Comparison of ENCODE assay signal across 13 cellular contexts in genomic region chr4:2744576-2745270, GRCh38. TPM values are rescaled to one million over a fixed set of nuclear protein-coding genes. Genes with fewer than 3 reads are reported as not detected.
DNase-seq lines count a peak whose midpoint lies in the region; ATAC-seq, FAIRE-seq and TF ChIP-seq lines count a peak whose summit lies in the region.
"Had no signal": no experiment of that assay in that cellular context is flagged by ENCODE, and none has a peak within 500 bp of the region (broad histone marks: within the 10 kb centered on the region; RNA-seq: fewer than 3 reads in every experiment).

No MANE protein-coding gene starts in this region.

- peak; percentile 20 for DNase-seq in CD1c-positive myeloid dendritic cell (ENCODE audit: extremely low spot score)
- DNase-seq in H4 (ENCODE audit: low spot score), result peak; percentile 6
- no peak for DNase-seq in GM12878 (ENCODE audit: low read depth, low spot score)
- DNase-seq in naive thymus-derived CD8-positive, alpha-beta T cell, result no peak
- DNase-seq in kidney tubule cell (ENCODE audit: low spot score), result no peak
- DNase-seq in SKM-1 treated with dmso at 0.1 percent for 144 hours (lab: John Stamatoyannopoulos, UW; ENCODE audit: unreplicated experiment), result no peak
- DNase-seq in GM12891 (ENCODE audit: insufficient read length, low spot score), result no peak
- DNase-seq: NCI-H774 had no signal

- H3K4me3 Mint-ChIP-seq in naive thymus-derived CD8-positive, alpha-beta T cell, result no peak overlapping the region

- H3K27me3 Mint-ChIP-seq in naive thymus-derived CD8-positive, alpha-beta T cell, result no peaks in the 10 kb centered on the region

- no peak overlapping the region for H2AFZ ChIP-seq in GM12878 (ENCODE audit: control insufficient read depth, low read depth, low read length)

- TF ChIP-seq POLR2A in GM12878 (IDR thresholded peaks at IDR 0.05; ENCODE audit: low read depth, low read length) (no peak), GM12891 (IDR thresholded peaks at IDR 0.05; ENCODE audit: low read depth, low read length) (no peak)

- no TSS peak for BruUV-seq in GM12878 (replicated peaks; lab: Mats Ljungman, UMichigan)

- no peak for TF ChIP-seq CTCF in GM12878 (IDR thresholded peaks at IDR 0.05 in 2 of 3, conservative IDR thresholded peaks at IDR 0.05 in 1 of 3; ENCODE audit: control insufficient read depth in 2 of 3, extremely low read depth in 1 of 3, insufficient read depth in 1 of 3, low read depth in 3 of 3, low read length in 3 of 3)

- SMC1A ChIA-PET in GM12878 (lab: Charles Lee; ENCODE audit: uncharacterized antibody, unreplicated experiment), result interaction anchor here (4.3 kb wide), 1 partner anchor 48 kb away, joined by 31 read pairs; no protein-coding TSS in a partner anchor

- no peak for TF ChIP-seq EP300 in GM12878 (IDR thresholded peaks at IDR 0.05; ENCODE audit: borderline replicate concordance in 1 of 2, control insufficient read depth in 1 of 2, low read depth in 2 of 2, low read length in 2 of 2)

- H3K36me3 Mint-ChIP-seq in naive thymus-derived CD8-positive, alpha-beta T cell, result peaks cover 0 to 64% (median 13%) of the 10 kb centered on the region in 3 donors

- 91% methylated on average over 27 of the region's 28 CpGs for whole genome bisulfite sequencing in GM12878 (ENCODE audit: insufficient coverage, insufficient replicate concordance, low lambda C conversion rate, missing lambda C conversion rate)

- RAD21 ChIA-PET in GM12878 (lab: Charles Lee; ENCODE audit: unreplicated experiment), result interaction anchor here (0.6 to 4.7 kb wide), 4 partner anchors 10 to 49 kb away, joined by 4 to 29 read pairs (median 20); no protein-coding TSS in a partner anchor

- H3K79me2 ChIP-seq in GM12878 (ENCODE audit: control insufficient read depth, insufficient read depth, low read length), result peaks cover 21% of the 10 kb centered on the region

- TF ChIP-seq RAD21 in GM12878 (IDR thresholded peaks at IDR 0.05; ENCODE audit: insufficient read depth, low read depth, low read length), result no peak

- peaks cover 21 to 28% of the 10 kb centered on the region in 2 experiments for H3K36me3 ChIP-seq in GM12878 (ENCODE audit: control insufficient read depth in 2 of 2, insufficient read depth in 2 of 2, low read length in 1 of 2)

- POLR2A ChIA-PET in GM12878 (lab: Charles Lee), result interaction anchor here (0.5 to 2.8 kb wide), 4 partner anchors 11 to 209 kb away, joined by 3 to 18 read pairs (median 12); partner anchors contain the start of gene TNIP2
- POLR2A ChIA-PET in naive thymus-derived CD8-positive, alpha-beta T cell (lab: Charles Lee), result no interaction called here

- CTCF ChIA-PET in GM12878 (lab: Yijun Ruan, JAX), result interaction anchor here (0.5 to 1.2 kb wide), 3 partner anchors 43 to 226 kb away, joined by 3 read pairs; no protein-coding TSS in a partner anchor

- no peak overlapping the region for H3K4me2 ChIP-seq in GM12878 (ENCODE audit: control insufficient read depth, insufficient read depth)

- no peak overlapping the region for H3K9ac ChIP-seq in GM12878 (ENCODE audit: control insufficient read depth, insufficient read depth, low read length)
- H3K9ac ChIP-seq: BLaER1 had no signal

- peak overlapping the region; percentile 10; the same call in 1 of the 2 replicates for H3K4me3 ChIP-seq in GM12878
- H3K4me3 ChIP-seq: BLaER1, tibial nerve had no signal

- intact Hi-C loops in GM12878 (cut with micrococcal nuclease; ENCODE audit: unreplicated experiment), result loop anchor here (5.0 kb wide), 1 partner anchor 32 kb away; no protein-coding TSS in a partner anchor

- no peaks in the 10 kb centered on the region; the same call in 2 of the 3 replicates for H3K9me3 ChIP-seq in GM12878 (replicated peaks; ENCODE audit: control insufficient read depth, insufficient read depth, low read length)
- H3K9me3 ChIP-seq: BLaER1, tibial nerve had no signal

- no peaks in the 10 kb centered on the region for H4K20me1 ChIP-seq in GM12878 (ENCODE audit: control insufficient read depth, insufficient read depth)

- peak overlapping the region; percentile 91 for H3K27ac ChIP-seq in GM12878 (ENCODE audit: control insufficient read depth, insufficient read depth)
- H3K27ac ChIP-seq: BLaER1 had no signal

- peaks cover 47% of the 10 kb centered on the region for H3K4me1 ChIP-seq in GM12878 (ENCODE audit: control insufficient read depth, insufficient read depth, low read length)

- peak overlapping the region in 6 of 10 donors; percentile 28 to 90 (median 84) for H3K27ac Mint-ChIP-seq in naive thymus-derived CD8-positive, alpha-beta T cell

- ATAC-seq in GM12878 (no peak), HG03378 (IDR thresholded peaks at IDR 0.05; ENCODE audit: unreplicated experiment) (no peak)
- no peak for ATAC-seq in naive thymus-derived CD8-positive, alpha-beta T cell

- no peaks in the 10 kb centered on the region for H3K27me3 ChIP-seq in GM12878 (replicated peaks in 1 of 2; ENCODE audit: control insufficient read depth in 2 of 2, insufficient read depth in 2 of 2, low read length in 1 of 2)
- H3K27me3 ChIP-seq: BLaER1, tibial nerve had no signal

- no peaks in the 10 kb centered on the region for H3K9me3 Mint-ChIP-seq in naive thymus-derived CD8-positive, alpha-beta T cell

- in situ Hi-C loops in GM12878 (cut with MboI), result no loop called here

- peaks cover 6 to 27% (median 11%) of the 10 kb centered on the region in 4 donors for H3K4me1 Mint-ChIP-seq in naive thymus-derived CD8-positive, alpha-beta T cell

- FAIRE-seq in GM12878 (lab: Jason Lieb, UNC), result no peak
- no peak for FAIRE-seq in GM12891 (lab: Jason Lieb, UNC)
- FAIRE-seq: endothelial cell of umbilical vein, keratinocyte had no signal

TF ChIP-seq in GM12878, 131 proteins besides CTCF, POLR2A, EP300 and RAD21 (continues in another document):
- TF ChIP-seq FOS (IDR thresholded peaks at IDR 0.05; ENCODE audit: borderline replicate concordance, extremely low read depth, insufficient read length), result no peak

TF ChIP-seq in GM12891, 5 proteins besides CTCF, POLR2A, EP300 and RAD21:
- no peak for TF ChIP-seq SPI1 (IDR thresholded peaks at IDR 0.05; ENCODE audit: low read depth, low read length)
- no peak for TF ChIP-seq POLR2AphosphoS5 (IDR thresholded peaks at IDR 0.05; ENCODE audit: low read depth, low read length)
- no peak for TF ChIP-seq POU2F2 (IDR thresholded peaks at IDR 0.05; ENCODE audit: low read depth, low read length)

RNA-seq across cellular contexts. Expression of gene TNIP2, which starts 11.4 kb away (rescaled TPM):
- 45.7 and 46.8 TPM in 2 replicates for total RNA-seq in H4 (2014; rRNA removed; shearing (Covaris generic))
- total RNA-seq in GM12878 (2013; cell fraction: nucleolus; rRNA removed), result 48.2 and 58.3 TPM in 2 replicates
- 55.0 and 59.8 TPM in 2 replicates for total RNA-seq in GM12878 (2014; rRNA removed)
- 29.1 and 29.8 TPM in 2 replicates for total RNA-seq in GM12878 (2014; rRNA removed; fragmentation: Illumina TruSeq; extraction: Trizol)
- 62.9 and 64.8 TPM in 2 replicates for total RNA-seq in GM12878 (2021)
- 29.9 TPM for polyA plus RNA-seq in GM12878 (2011; ENCODE audit: low read depth)
- 27.9 and 42.0 TPM in 2 replicates for polyA plus RNA-seq in GM12878 (2011; rRNA removed)
- 41.0 and 63.7 TPM in 2 replicates for polyA plus RNA-seq in GM12878 (2011; cell fraction: cytosol; rRNA removed)
- polyA plus RNA-seq in GM12878 (2011; cell fraction: nucleus; rRNA removed), result 126 and 142 TPM in 2 replicates
- polyA plus RNA-seq in GM12878 (2012), result 48.8 and 57.0 TPM in 2 replicates
- polyA plus RNA-seq in GM12878 (2014; fragmentation: Illumina TruSeq; extraction: Trizol), result 7.1 and 21.4 TPM in 2 replicates
- 1 to 10 TPM; 1.4 to 3.4 TPM for polyA plus RNA-seq in GM12878 (2014; fragmentation: Nextera tagmentation; extraction: Ambion mirVana)
- polyA plus RNA-seq in GM12878 (2014; rRNA removed), result 64.9 and 68.5 TPM in 2 replicates
- polyA plus RNA-seq in GM12878 (2016; fragmentation: Nextera tagmentation; extraction: Ambion mirVana), result 10 to 100 TPM; 49.1 to 59.0 TPM
- 19.1 and 31.1 TPM in 2 replicates for polyA minus RNA-seq in GM12878 (2011; rRNA and poly(A)+ RNA removed)
- polyA minus RNA-seq in GM12878 (2011; cell fraction: cytosol; rRNA and poly(A)+ RNA removed), result 13.6 and 13.8 TPM in 2 replicates
- 17.2 and 30.8 TPM in 2 replicates for polyA minus RNA-seq in GM12878 (2011; cell fraction: nucleus; rRNA and poly(A)+ RNA removed)
- total RNA-seq in naive thymus-derived CD8-positive, alpha-beta T cell, result 10 to 100 TPM; 48.1 to 48.4 TPM
- polyA plus RNA-seq in naive thymus-derived CD8-positive, alpha-beta T cell, result 10 to 100 TPM; 34.2 to 52.5 (median 43.5) TPM
- polyA plus RNA-seq in GM12891 (2012; ENCODE audit: low read depth, missing spikeins), result 40.6 TPM

RNA-seq across cellular contexts. Expression of gene SH3BP2, which starts 48.2 kb away (rescaled TPM):
- 10.9 and 17.7 TPM in 2 replicates for total RNA-seq in H4 (2014; rRNA removed; shearing (Covaris generic))
- 275 and 349 TPM in 2 replicates for total RNA-seq in GM12878 (2013; cell fraction: nucleolus; rRNA removed)
- 35.5 and 40.9 TPM in 2 replicates for total RNA-seq in GM12878 (2014; rRNA removed)
- 17.5 and 19.0 TPM in 2 replicates for total RNA-seq in GM12878 (2014; rRNA removed; fragmentation: Illumina TruSeq; extraction: Trizol)
- total RNA-seq in GM12878 (2021), result 51.1 and 61.8 TPM in 2 replicates
- 9.0 TPM for polyA plus RNA-seq in GM12878 (2011; ENCODE audit: low read depth)
- polyA plus RNA-seq in GM12878 (2011; rRNA removed), result 18.0 and 37.1 TPM in 2 replicates
- polyA plus RNA-seq in GM12878 (2011; cell fraction: cytosol; rRNA removed), result 35.7 and 42.6 TPM in 2 replicates
- 270 and 290 TPM in 2 replicates for polyA plus RNA-seq in GM12878 (2011; cell fraction: nucleus; rRNA removed)
- 30.0 and 35.3 TPM in 2 replicates for polyA plus RNA-seq in GM12878 (2012)
- 7.8 and 18.3 TPM in 2 replicates for polyA plus RNA-seq in GM12878 (2014; fragmentation: Illumina TruSeq; extraction: Trizol)
- polyA plus RNA-seq in GM12878 (2014; fragmentation: Nextera tagmentation; extraction: Ambion mirVana), result 1 to 10 TPM; 1.1 TPM
- 54.7 and 57.8 TPM in 2 replicates for polyA plus RNA-seq in GM12878 (2014; rRNA removed)
- polyA plus RNA-seq in GM12878 (2016; fragmentation: Nextera tagmentation; extraction: Ambion mirVana), result 10 to 100 TPM; 23.0 to 24.8 TPM
- polyA minus RNA-seq in GM12878 (2011; rRNA and poly(A)+ RNA removed), result 72.7 and 138 TPM in 2 replicates
- polyA minus RNA-seq in GM12878 (2011; cell fraction: cytosol; rRNA and poly(A)+ RNA removed), result 8.9 and 18.7 TPM in 2 replicates
- 47.3 and 86.5 TPM in 2 replicates for polyA minus RNA-seq in GM12878 (2011; cell fraction: nucleus; rRNA and poly(A)+ RNA removed)
- 10 to 100 TPM; 27.8 to 28.3 TPM for total RNA-seq in naive thymus-derived CD8-positive, alpha-beta T cell
- 10 to 100 TPM in 1 of 3 donors, 1 to 10 TPM in 2; 4.8 to 10.8 (median 5.4) TPM for polyA plus RNA-seq in naive thymus-derived CD8-positive, alpha-beta T cell
- polyA plus RNA-seq in GM12891 (2012; ENCODE audit: low read depth, missing spikeins), result 26.2 TPM

Comparison
In these comparisons a context has a peak if more than half of its experiments do, and no peak if none do; other contexts are left out.
1. DNase-seq: peak in CD1c-positive myeloid dendritic cell (single experiment) and H4 (single experiment); none in GM12878 (single experiment), naive thymus-derived CD8-positive, alpha-beta T cell (0 of 10), kidney tubule cell (single experiment), SKM-1 treated with dmso at 0.1 percent for 144 hours (single experiment) and GM12891 (single experiment).